In the genomic region with DNA sequence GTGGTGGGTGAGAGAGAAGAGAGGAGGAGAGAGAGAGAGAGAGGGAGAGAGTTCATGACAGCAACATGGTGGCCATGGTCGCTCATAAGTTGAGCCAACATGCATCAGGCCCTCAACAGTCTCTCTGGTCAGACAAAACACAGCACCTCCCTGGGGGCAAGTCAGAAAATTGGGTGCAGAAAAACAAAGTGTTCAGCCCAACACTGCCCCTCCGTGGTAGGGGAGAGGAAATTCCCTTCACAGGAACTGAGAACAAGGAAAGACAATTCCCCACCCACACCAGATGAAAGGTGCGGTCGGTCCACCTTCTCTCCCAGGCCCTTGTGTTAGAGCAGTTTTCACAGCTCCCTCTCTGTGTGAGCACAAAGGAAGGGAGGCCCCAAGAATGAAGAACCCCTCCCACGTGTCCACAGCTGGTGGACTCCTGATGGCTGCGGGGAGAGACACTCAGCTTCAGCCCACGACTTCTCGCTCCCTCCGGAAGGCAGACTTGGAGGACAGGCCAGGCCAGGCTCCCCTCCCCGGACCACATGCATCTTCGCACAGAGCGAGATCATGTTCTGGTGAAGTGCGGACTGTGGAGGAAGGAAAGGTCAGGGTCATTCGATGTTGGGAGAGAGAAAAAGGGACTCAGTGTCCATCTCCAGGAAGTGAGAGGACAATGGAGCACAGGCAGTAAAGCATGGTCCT, we compare ENCODE assay signal across 8 cellular contexts.
DNase-seq lines count a peak whose midpoint lies in the region; ATAC-seq and TF ChIP-seq lines count a peak whose summit lies in the region.

No MANE protein-coding gene starts in this region.

- H3K4me3 ChIP-seq in AG04449 (ENCODE audit: low read depth, low read length) = no peak overlapping the region
- H3K4me3 ChIP-seq in GM12875 (ENCODE audit: low read depth, low read length) = no peak overlapping the region
- H3K4me3 ChIP-seq in epithelial cell of proximal tubule (ENCODE audit: low read depth, low read length) = no peak overlapping the region

- no peak overlapping the region for H3K4me3 Mint-ChIP-seq in activated CD4-positive, alpha-beta memory T cell treated with anti-CD3 and anti-CD28 coated beads for 36 hours

- CTCF ChIA-PET in AG04449 (lab: Yijun Ruan, JAX) = interaction anchor here (0.6 to 6.6 kb wide), 9 partner anchors 9 to 890 kb away, joined by 3 to 46 read pairs (median 4); no protein-coding TSS in a partner anchor
- CTCF ChIA-PET in activated CD4-positive, alpha-beta memory T cell treated with anti-CD3 and anti-CD28 coated beads for 36 hours (lab: Charles Lee) = interaction anchor here (1.1 to 1.8 kb wide), 4 partner anchors 11 to 581 kb away, joined by 3 to 14 read pairs (median 4); a partner anchor contains a TSS

- H3K27me3 Mint-ChIP-seq in activated CD4-positive, alpha-beta memory T cell treated with anti-CD3 and anti-CD28 coated beads for 36 hours = peaks cover 5% of the 10 kb centered on the region

- H3K36me3 Mint-ChIP-seq in activated CD4-positive, alpha-beta memory T cell treated with anti-CD3 and anti-CD28 coated beads for 36 hours = no peaks in the 10 kb centered on the region

- peaks cover 63% of the 10 kb centered on the region for H3K4me1 Mint-ChIP-seq in activated CD4-positive, alpha-beta memory T cell treated with anti-CD3 and anti-CD28 coated beads for 36 hours (ENCODE audit: low read depth)

- peak; percentile 55 for TF ChIP-seq CTCF in AG04449 (IDR thresholded peaks at IDR 0.05; ENCODE audit: insufficient read depth, low read length, missing control alignments)
- peak; percentile 66; the same call in 1 of the 2 replicates for TF ChIP-seq CTCF in GM12875 (IDR thresholded peaks at IDR 0.05; ENCODE audit: borderline replicate concordance, insufficient read depth, low read depth, low read length)
- TF ChIP-seq CTCF in epithelial cell of proximal tubule (conservative IDR thresholded peaks at IDR 0.05; ENCODE audit: low read depth, low read length) = peak; percentile 77

- no peak for ATAC-seq in HG02852 (IDR thresholded peaks at IDR 0.05; ENCODE audit: unreplicated experiment)

- intact Hi-C loops in activated CD4-positive, alpha-beta memory T cell treated with anti-CD3 and anti-CD28 coated beads for 36 hours (cut with micrococcal nuclease) = loop anchor here (1.0 to 10.0 kb wide), 2 partner anchors 217 to 585 kb away; no protein-coding TSS in a partner anchor

- peak overlapping the region; percentile 44 for H3K27ac Mint-ChIP-seq in activated CD4-positive, alpha-beta memory T cell treated with anti-CD3 and anti-CD28 coated beads for 36 hours

- POLR2A ChIA-PET in AG04449 (lab: Yijun Ruan, JAX) = no interaction called here
- POLR2A ChIA-PET in activated CD4-positive, alpha-beta memory T cell treated with anti-CD3 and anti-CD28 coated beads for 36 hours (lab: Charles Lee) = no interaction called here

- H3K9me3 Mint-ChIP-seq in activated CD4-positive, alpha-beta memory T cell treated with anti-CD3 and anti-CD28 coated beads for 36 hours = no peaks in the 10 kb centered on the region

- DNase-seq in AG04449 (ENCODE audit: low read depth, low spot score) (no peak), NCI-H526 treated with DMSO at 0.1 percent for 48 hours (lab: John Stamatoyannopoulos, UW) (peak; percentile 10), epithelial cell of proximal tubule (ENCODE audit: low read depth) (no peak), myocyte (ENCODE audit: low read depth) (peak; percentile 85), ureter (ENCODE audit: low spot score) (peak; percentile 59)
- peak; percentile 72 for DNase-seq in activated CD4-positive, alpha-beta memory T cell treated with anti-CD3 and anti-CD28 coated beads for 36 hours

Comparison
In these comparisons a context has a peak if more than half of its experiments do, and no peak if none do; other contexts are left out.
1. DNase-seq: peak in NCI-H526 treated with DMSO at 0.1 percent for 48 hours (single experiment), activated CD4-positive, alpha-beta memory T cell treated with anti-CD3 and anti-CD28 coated beads for 36 hours (single experiment), myocyte (single experiment) and ureter (single experiment); none in AG04449 (single experiment) and epithelial cell of proximal tubule (single experiment).
2. Peak in every context shown above with its lines, with median percentiles within 50 percentile points of each other: CTCF ChIP-seq.